In genomic region chr17:77124192-77124908, GRCh38 we compare ENCODE assay signal across 11 cellular contexts. TPM values are rescaled to one million over a fixed set of nuclear protein-coding genes. Genes with fewer than 3 reads are reported as not detected.
DNase-seq lines count a peak whose midpoint lies in the region; ATAC-seq and TF ChIP-seq lines count a peak whose summit lies in the region.
"Had no signal": no experiment of that assay in that cellular context is flagged by ENCODE, and none has a peak within 500 bp of the region (broad histone marks: within the 10 kb centered on the region; RNA-seq: fewer than 3 reads in every experiment).

No MANE protein-coding gene starts in this region.

- no peaks in the 10 kb centered on the region for H3K27me3 ChIP-seq in mammary epithelial cell (ENCODE audit: insufficient read depth, low read length)
- no peaks in the 10 kb centered on the region for H3K27me3 ChIP-seq in kidney epithelial cell (ENCODE audit: control insufficient read depth, insufficient read depth, low read length)
- H3K27me3 ChIP-seq in suprapubic skin: no peaks in the 10 kb centered on the region
- H3K27me3 ChIP-seq in CD8-positive, alpha-beta T cell (ENCODE audit: insufficient read depth, low read length): no peaks in the 10 kb centered on the region

- DNase-seq in HT1080 (ENCODE audit: low read depth) (peak; percentile 89), mammary epithelial cell (peak; percentile 72), kidney epithelial cell (ENCODE audit: low read depth) (peak; percentile 67), suprapubic skin (ENCODE audit: low spot score in 2 of 2) (no peak)
- no peak for DNase-seq in stimulated activated CD4-positive, alpha-beta T cell treated with anti-CD3 and anti-CD28 coated beads, Interleukin-2, amount 100 ng/mL, for 24 hours
- no peak for DNase-seq in CD8-positive, alpha-beta T cell
- DNase-seq: NCI-H1694, nucleus accumbens had no signal

- H3K27me3 Mint-ChIP-seq in CD8-positive, alpha-beta T cell (ENCODE audit: low read depth): no peaks in the 10 kb centered on the region

- TF ChIP-seq EP300 in suprapubic skin (IDR thresholded peaks at IDR 0.05): peak; percentile 10

- in situ Hi-C loops in mammary epithelial cell (cut with MboI; ENCODE audit: low sequenced_read_pairs in 2 of 2): no loop called here

- H3K4me3 Mint-ChIP-seq in CD8-positive, alpha-beta T cell: no peak overlapping the region

- TF ChIP-seq CTCF in mammary epithelial cell (conservative IDR thresholded peaks at IDR 0.05 in 1 of 2, IDR thresholded peaks at IDR 0.05 in 1 of 2; ENCODE audit: extremely low read depth in 1 of 2, insufficient read depth in 1 of 2, low read depth in 1 of 2, low read length in 2 of 2) (no peak), kidney epithelial cell (IDR thresholded peaks at IDR 0.05; ENCODE audit: insufficient read depth, low read length, poor library complexity, severe bottlenecking) (no peak), suprapubic skin (IDR thresholded peaks at IDR 0.05) (no peak)
- TF ChIP-seq CTCF in CD8-positive, alpha-beta T cell (IDR thresholded peaks at IDR 0.05): no peak

- no peak for ATAC-seq in CD8-positive, alpha-beta T cell
- ATAC-seq in HG03521 (IDR thresholded peaks at IDR 0.05; ENCODE audit: unreplicated experiment): no peak
- ATAC-seq in GM21360 (IDR thresholded peaks at IDR 0.05; ENCODE audit: unreplicated experiment): no peak

- TF ChIP-seq POLR2A in suprapubic skin (IDR thresholded peaks at IDR 0.05): no peak

- peak overlapping the region; percentile 32 for H3K9ac ChIP-seq in mammary epithelial cell (ENCODE audit: insufficient read depth, low read length)

- WGBS in mammary epithelial cell (ENCODE audit: low coverage, missing lambda C conversion rate): 32% methylated on average over 15 of the region's 15 CpGs
- WGBS in suprapubic skin: 67% methylated on average over 15 of the region's 15 CpGs

- no peaks in the 10 kb centered on the region for H3K9me3 ChIP-seq in mammary epithelial cell (replicated peaks; ENCODE audit: insufficient read depth, low read length)
- H3K9me3 ChIP-seq in suprapubic skin: no peaks in the 10 kb centered on the region
- H3K9me3 ChIP-seq in CD8-positive, alpha-beta T cell (ENCODE audit: low read length): no peaks in the 10 kb centered on the region

- H4K20me1 ChIP-seq in mammary epithelial cell (ENCODE audit: insufficient read depth, low read length): no peaks in the 10 kb centered on the region

- CTCF ChIA-PET in mammary epithelial cell (lab: Charles Lee; ENCODE audit: low non-redundant PET): interaction anchor here (0.6 kb wide), 1 partner anchor 16 kb away, joined by 5 read pairs; no protein-coding TSS in a partner anchor
- CTCF ChIA-PET in CD8-positive, alpha-beta T cell (lab: Charles Lee): interaction anchor here (0.8 to 1.0 kb wide), 2 partner anchors 36 to 215 kb away, joined by 3 read pairs; no protein-coding TSS in a partner anchor

- H3K36me3 Mint-ChIP-seq in CD8-positive, alpha-beta T cell: no peaks in the 10 kb centered on the region

- H3K9me3 Mint-ChIP-seq in CD8-positive, alpha-beta T cell: no peaks in the 10 kb centered on the region

- H2AFZ ChIP-seq in mammary epithelial cell (ENCODE audit: low read depth, low read length): peak overlapping the region; percentile 14

- no peak overlapping the region for H3K27ac Mint-ChIP-seq in CD8-positive, alpha-beta T cell

- intact Hi-C loops in mammary epithelial cell (cut with micrococcal nuclease): no loop called here
- intact Hi-C loops in CD8-positive, alpha-beta T cell (cut with DNase I, micrococcal nuclease): no loop called here

- H3K4me1 ChIP-seq in mammary epithelial cell (ENCODE audit: insufficient read depth, low read length) (peaks cover 63% of the 10 kb centered on the region), suprapubic skin (peaks cover 57% of the 10 kb centered on the region)
- peaks cover 18% of the 10 kb centered on the region for H3K4me1 ChIP-seq in CD8-positive, alpha-beta T cell (ENCODE audit: insufficient read depth, low read length)

- BruUV-seq in mammary epithelial cell (replicated peaks; lab: Mats Ljungman, UMichigan): TSS peak; percentile 99

- no peaks in the 10 kb centered on the region for H3K36me3 ChIP-seq in mammary epithelial cell (ENCODE audit: insufficient read depth, low read length)
- H3K36me3 ChIP-seq in kidney epithelial cell (ENCODE audit: control insufficient read depth, insufficient read depth, low read length): no peaks in the 10 kb centered on the region
- H3K36me3 ChIP-seq in suprapubic skin: no peaks in the 10 kb centered on the region
- H3K36me3 ChIP-seq in CD8-positive, alpha-beta T cell (ENCODE audit: insufficient read depth, low read length): no peaks in the 10 kb centered on the region

- H3K4me3 ChIP-seq in mammary epithelial cell (replicated peaks in 1 of 3; ENCODE audit: insufficient read depth in 1 of 3, low read depth in 2 of 3, low read length in 3 of 3): no peak overlapping the region
- H3K4me3 ChIP-seq in kidney epithelial cell (ENCODE audit: low read depth, low read length): no peak overlapping the region
- no peak overlapping the region for H3K4me3 ChIP-seq in suprapubic skin
- no peak overlapping the region for H3K4me3 ChIP-seq in CD8-positive, alpha-beta T cell (ENCODE audit: low read depth, low read length)

- no peaks in the 10 kb centered on the region for H3K79me2 ChIP-seq in mammary epithelial cell (ENCODE audit: insufficient read depth, low read length)

- POLR2A ChIA-PET in CD8-positive, alpha-beta T cell (lab: Charles Lee): interaction anchor here (0.8 kb wide), 1 partner anchor 54 kb away, joined by 3 read pairs; no protein-coding TSS in a partner anchor

- peaks cover 19% of the 10 kb centered on the region for H3K4me1 Mint-ChIP-seq in CD8-positive, alpha-beta T cell (ENCODE audit: low read depth)

- peak overlapping the region; percentile 27 for H3K4me2 ChIP-seq in mammary epithelial cell (ENCODE audit: insufficient read depth, low read depth, low read length)

- H3K27ac ChIP-seq in mammary epithelial cell (ENCODE audit: insufficient read depth, low read depth, low read length) (peak overlapping the region; percentile 93), suprapubic skin (peak overlapping the region; percentile 36)
- no peak overlapping the region for H3K27ac ChIP-seq in CD8-positive, alpha-beta T cell (ENCODE audit: low read depth, low read length)
- H3K27ac ChIP-seq: VCaP had no signal

- dilution Hi-C loops in mammary epithelial cell (cut with HindIII; ENCODE audit: low sequenced_read_pairs): no loop called here

RNA-seq across cellular contexts. Expression of gene SEC14L1, which starts 16.4 kb away (rescaled TPM):
- total RNA-seq in HT1080 (2014; rRNA removed; shearing (Covaris generic)): 27.6 and 30.6 TPM in 2 replicates
- 34.7 and 34.8 TPM in 2 replicates for polyA plus RNA-seq in HT1080 (2015; cell fraction: cytosol; rRNA removed)
- polyA plus RNA-seq in HT1080 (2015; cell fraction: nucleus; rRNA removed): 24.7 and 29.0 TPM in 2 replicates
- 10 to 100 TPM; 66.0 to 67.6 TPM for total RNA-seq in mammary epithelial cell
- 34.8 TPM for polyA plus RNA-seq in mammary epithelial cell
- 53.9 TPM for polyA minus RNA-seq in mammary epithelial cell
- total RNA-seq in kidney epithelial cell: 41.6 and 46.2 TPM in 2 replicates
- 10 to 100 TPM; 35.5 to 87.3 (median 51.6) TPM for total RNA-seq in suprapubic skin
- total RNA-seq in CD8-positive, alpha-beta T cell: 100 to 1,000 TPM; 114 to 118 TPM

Comparison
In these comparisons a context has a peak if more than half of its experiments do, and no peak if none do; other contexts are left out.
1. DNase-seq: peak in HT1080 (single experiment), mammary epithelial cell (single experiment) and kidney epithelial cell (single experiment); none in suprapubic skin (0 of 2), stimulated activated CD4-positive, alpha-beta T cell treated with anti-CD3 and anti-CD28 coated beads, Interleukin-2, amount 100 ng/mL, for 24 hours (0 of 2) and CD8-positive, alpha-beta T cell (0 of 7).